In genomic region chr5:116574682-116575634, GRCh38 we compare ENCODE assay signal across 8 cellular contexts. TPM values are rescaled to one million over a fixed set of nuclear protein-coding genes. Genes with fewer than 3 reads are reported as not detected.
DNase-seq lines count a peak whose midpoint lies in the region; ATAC-seq lines count a peak whose summit lies in the region.

A gene with protein sequence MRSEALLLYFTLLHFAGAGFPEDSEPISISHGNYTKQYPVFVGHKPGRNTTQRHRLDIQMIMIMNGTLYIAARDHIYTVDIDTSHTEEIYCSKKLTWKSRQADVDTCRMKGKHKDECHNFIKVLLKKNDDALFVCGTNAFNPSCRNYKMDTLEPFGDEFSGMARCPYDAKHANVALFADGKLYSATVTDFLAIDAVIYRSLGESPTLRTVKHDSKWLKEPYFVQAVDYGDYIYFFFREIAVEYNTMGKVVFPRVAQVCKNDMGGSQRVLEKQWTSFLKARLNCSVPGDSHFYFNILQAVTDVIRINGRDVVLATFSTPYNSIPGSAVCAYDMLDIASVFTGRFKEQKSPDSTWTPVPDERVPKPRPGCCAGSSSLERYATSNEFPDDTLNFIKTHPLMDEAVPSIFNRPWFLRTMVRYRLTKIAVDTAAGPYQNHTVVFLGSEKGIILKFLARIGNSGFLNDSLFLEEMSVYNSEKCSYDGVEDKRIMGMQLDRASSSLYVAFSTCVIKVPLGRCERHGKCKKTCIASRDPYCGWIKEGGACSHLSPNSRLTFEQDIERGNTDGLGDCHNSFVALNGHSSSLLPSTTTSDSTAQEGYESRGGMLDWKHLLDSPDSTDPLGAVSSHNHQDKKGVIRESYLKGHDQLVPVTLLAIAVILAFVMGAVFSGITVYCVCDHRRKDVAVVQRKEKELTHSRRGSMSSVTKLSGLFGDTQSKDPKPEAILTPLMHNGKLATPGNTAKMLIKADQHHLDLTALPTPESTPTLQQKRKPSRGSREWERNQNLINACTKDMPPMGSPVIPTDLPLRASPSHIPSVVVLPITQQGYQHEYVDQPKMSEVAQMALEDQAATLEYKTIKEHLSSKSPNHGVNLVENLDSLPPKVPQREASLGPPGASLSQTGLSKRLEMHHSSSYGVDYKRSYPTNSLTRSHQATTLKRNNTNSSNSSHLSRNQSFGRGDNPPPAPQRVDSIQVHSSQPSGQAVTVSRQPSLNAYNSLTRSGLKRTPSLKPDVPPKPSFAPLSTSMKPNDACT (minus strand): TSS chr5:116574823. CDS start chr5:116504944, 69,879 bp downstream.

- peaks cover 8% of the 10 kb centered on the region for H3K36me3 Mint-ChIP-seq in T-helper 17 cell (ENCODE audit: low read depth)

- peak; percentile 49 for ATAC-seq in HG02623 (IDR thresholded peaks at IDR 0.05; ENCODE audit: unreplicated experiment)
- ATAC-seq in T-helper 17 cell, result peak; percentile 48

- H3K27ac Mint-ChIP-seq in T-helper 17 cell, result no peak within 1 kb of the TSS

- H3K4me1 Mint-ChIP-seq in T-helper 17 cell, result peaks cover 14% of the 10 kb centered on the region

- peaks cover 84% of the 10 kb centered on the region for H3K27me3 Mint-ChIP-seq in T-helper 17 cell

- no peaks in the 10 kb centered on the region for H3K9me3 ChIP-seq in T-helper 17 cell (ENCODE audit: control insufficient read depth, low read length, poor library complexity, severe bottlenecking)

- peak; percentile 84 for DNase-seq in activated CD4-positive, alpha-beta T cell treated with anti-CD3 and anti-CD28 coated beads for 48 hours
- DNase-seq in activated CD4-positive, alpha-beta T cell treated with anti-CD3 and anti-CD28 coated beads for 1 hour, result no peak
- peak; percentile 57 for DNase-seq in NCI-H1092 (lab: John Stamatoyannopoulos, UW)
- no peak for DNase-seq in T-helper 17 cell
- peak; percentile 70 for DNase-seq in cortex of kidney (lab: John Stamatoyannopoulos, UW)
- peak; percentile 99 for DNase-seq in kidney tubule cell (ENCODE audit: low spot score)
- peak; percentile 48 for DNase-seq in stimulated activated CD4-positive, alpha-beta T cell treated with anti-CD3 and anti-CD28 coated beads, Interleukin-12 subunit alpha, Interleukin-12 subunit beta, amount 100 ng/mL, for 4 hours

- peak within 1 kb of the TSS; percentile 89 for H3K4me3 Mint-ChIP-seq in T-helper 17 cell

RNA-seq across cellular contexts. Expression of the gene that starts here (rescaled TPM):
- under 1 TPM in 1 of 2 donors, not detected in 1; 0.31 TPM for total RNA-seq in T-helper 17 cell

Comparison
In these comparisons a context has a peak if more than half of its experiments do, and no peak if none do; other contexts are left out.
1. DNase-seq: peak in activated CD4-positive, alpha-beta T cell treated with anti-CD3 and anti-CD28 coated beads for 48 hours (single experiment), NCI-H1092 (single experiment), cortex of kidney (single experiment), kidney tubule cell (single experiment) and stimulated activated CD4-positive, alpha-beta T cell treated with anti-CD3 and anti-CD28 coated beads, Interleukin-12 subunit alpha, Interleukin-12 subunit beta, amount 100 ng/mL, for 4 hours (single experiment); none in activated CD4-positive, alpha-beta T cell treated with anti-CD3 and anti-CD28 coated beads for 1 hour (single experiment) and T-helper 17 cell (0 of 3).
2. Peak in ATAC-seq in T-helper 17 cell; RNA of the gene not detected or under 1 TPM.